ENCODE assay signal across 13 cellular contexts in genomic region chr6:149170564-149171452, GRCh38.
DNase-seq lines count a peak whose midpoint lies in the region; ATAC-seq and TF ChIP-seq lines count a peak whose summit lies in the region.
"Had no signal": no experiment of that assay in that cellular context is flagged by ENCODE, and none has a peak within 500 bp of the region (broad histone marks: within the 10 kb centered on the region; RNA-seq: fewer than 3 reads in every experiment).

No MANE protein-coding gene starts in this region.

- no peaks in the 10 kb centered on the region for H3K79me2 ChIP-seq in ACC112 (ENCODE audit: control insufficient read depth, insufficient read depth, low read length, unreplicated experiment)
- H3K79me2 ChIP-seq in PC-9 (ENCODE audit: low read depth), result no peaks in the 10 kb centered on the region
- no peaks in the 10 kb centered on the region for H3K79me2 ChIP-seq in OCI-LY7 (ENCODE audit: insufficient read depth, low read depth, low read length)

- H3K4me2 ChIP-seq in PC-9 (peak overlapping the region; percentile 67), OCI-LY7 (ENCODE audit: low read length) (no peak overlapping the region)

- TF ChIP-seq CTCF in GM12865 (IDR thresholded peaks at IDR 0.05; ENCODE audit: insufficient read depth, low read depth, low read length, missing control alignments) (no peak), PC-9 (conservative IDR thresholded peaks at IDR 0.05) (no peak), dorsolateral prefrontal cortex (IDR thresholded peaks at IDR 0.05 in 54 of 56, conservative IDR thresholded peaks at IDR 0.05 in 2 of 56; ENCODE audit: low read depth in 1 of 56, partially characterized antibody in 56 of 56) (no peak), OCI-LY7 (conservative IDR thresholded peaks at IDR 0.05; ENCODE audit: low read length) (no peak)

- H3K27me3 ChIP-seq in ACC112 (ENCODE audit: insufficient read depth, low read length) (no peaks in the 10 kb centered on the region), PC-9 (ENCODE audit: insufficient read depth, low read depth) (no peaks in the 10 kb centered on the region), right cardiac atrium (ENCODE audit: control insufficient read depth, insufficient read depth) (no peaks in the 10 kb centered on the region), dorsolateral prefrontal cortex (no peaks in the 10 kb centered on the region)

- H4K20me1 ChIP-seq in PC-9 (ENCODE audit: insufficient read depth) (no peaks in the 10 kb centered on the region), OCI-LY7 (ENCODE audit: insufficient read depth, low read length) (no peaks in the 10 kb centered on the region)

- H3K9me3 ChIP-seq in PC-9 (ENCODE audit: insufficient read depth, low read depth), result no peaks in the 10 kb centered on the region
- H3K9me3 ChIP-seq in right cardiac atrium (ENCODE audit: control insufficient read depth, low read length), result no peaks in the 10 kb centered on the region
- H3K9me3 ChIP-seq in OCI-LY7 (ENCODE audit: low read length), result no peaks in the 10 kb centered on the region

- BruUV-seq in PC-9 (replicated peaks; lab: Mats Ljungman, UMichigan) (no TSS peak), OCI-LY7 (replicated peaks; lab: Mats Ljungman, UMichigan) (no TSS peak)

- H3F3A ChIP-seq in PC-9 (ENCODE audit: insufficient read depth, low read depth), result peaks cover 30% of the 10 kb centered on the region

- ATAC-seq in right cardiac atrium (peak; percentile 73 to 86), GM18502 (IDR thresholded peaks at IDR 0.05; ENCODE audit: poor library complexity, unreplicated experiment) (no peak)

- H3K4me3 ChIP-seq in ACC112 (ENCODE audit: low read depth, low read length) (no peak overlapping the region), GM12865 (ENCODE audit: low read depth, low read length) (no peak overlapping the region), PC-9 (no peak overlapping the region), right cardiac atrium (ENCODE audit: low read length) (no peak overlapping the region), dorsolateral prefrontal cortex (no peak overlapping the region), OCI-LY7 (ENCODE audit: low read depth, low read length, poor library complexity, severe bottlenecking) (no peak overlapping the region)

- intact Hi-C loops in PC-9 (cut with micrococcal nuclease; ENCODE audit: unreplicated experiment), result loop anchor here (5.0 kb wide), 1 partner anchor 46 kb away; no protein-coding TSS in a partner anchor
- intact Hi-C loops in right cardiac atrium (cut with DNase I), result no loop called here
- intact Hi-C loops in dorsolateral prefrontal cortex (cut with DNase I), result no loop called here
- intact Hi-C loops in OCI-LY7 (cut with micrococcal nuclease; ENCODE audit: unreplicated experiment), result no loop called here

- no peaks in the 10 kb centered on the region for H3K9me2 ChIP-seq in PC-9 (ENCODE audit: insufficient read depth)
- H3K9me2 ChIP-seq in OCI-LY7 (ENCODE audit: insufficient read depth, low read length), result no peaks in the 10 kb centered on the region

- H3K36me3 ChIP-seq in ACC112 (ENCODE audit: insufficient read depth, low read length) (no peaks in the 10 kb centered on the region), PC-9 (ENCODE audit: low read depth) (no peaks in the 10 kb centered on the region), OCI-LY7 (ENCODE audit: insufficient read depth, low read length) (no peaks in the 10 kb centered on the region)

- CTCF ChIA-PET in PC-9 (lab: Charles Lee) (no interaction called here), OCI-LY7 (lab: Charles Lee; ENCODE audit: unreplicated experiment) (no interaction called here)

- H3K27ac ChIP-seq in ACC112 (ENCODE audit: low read depth, low read length), result peak overlapping the region; percentile 26; the same call in 1 of the 2 replicates
- peak overlapping the region; percentile 78 for H3K27ac ChIP-seq in PC-9
- H3K27ac ChIP-seq in right cardiac atrium (ENCODE audit: low read length), result peak overlapping the region; percentile 86
- no peak overlapping the region for H3K27ac ChIP-seq in dorsolateral prefrontal cortex
- H3K27ac ChIP-seq in OCI-LY7 (ENCODE audit: low read depth, low read length, poor library complexity, severe bottlenecking), result no peak overlapping the region
- H3K27ac ChIP-seq: C4-2B, HL-60 had no signal

- 41% methylated on average over 11 of the region's 11 CpGs for WGBS in right cardiac atrium

- DNase-seq in GM12865 (ENCODE audit: low read depth) (peak; percentile 64), PC-9 (no peak), right cardiac atrium (peak; percentile 50 to 78 (median 54)), putamen (ENCODE audit: low spot score) (no peak), dorsolateral prefrontal cortex (no peak), OCI-LY7 (ENCODE audit: low spot score) (no peak)
- DNase-seq: activated naive CD8-positive, alpha-beta T cell treated with anti-CD3 and anti-CD28 coated beads, Interleukin-2, amount 10 ng/mL, durations not matched to agents 7 days and 5 days; hypothalamus; NCI-H1436 had no signal

- POLR2A ChIA-PET in PC-9 (lab: Charles Lee; ENCODE audit: unreplicated experiment), result no interaction called here
- POLR2A ChIA-PET in OCI-LY7 (lab: Charles Lee), result interaction anchor here (0.8 to 1.4 kb wide), 2 partner anchors 86 to 109 kb away, joined by 3 read pairs; no protein-coding TSS in a partner anchor

- H2AFZ ChIP-seq in ACC112 (ENCODE audit: low read length, unreplicated experiment) (no peak overlapping the region), PC-9 (no peak overlapping the region), OCI-LY7 (ENCODE audit: low read length) (no peak overlapping the region)

- H3K4me1 ChIP-seq in ACC112 (ENCODE audit: control insufficient read depth, insufficient read depth, low read length, unreplicated experiment) (peaks cover 26% of the 10 kb centered on the region), PC-9 (replicated peaks; ENCODE audit: insufficient read depth) (peaks cover 34% of the 10 kb centered on the region), right cardiac atrium (ENCODE audit: control insufficient read depth, insufficient read depth, low read length) (no peaks in the 10 kb centered on the region), OCI-LY7 (ENCODE audit: insufficient read depth, low read length, poor library complexity, severe bottlenecking) (no peaks in the 10 kb centered on the region)

Comparison
In these comparisons a context has a peak if more than half of its experiments do, and no peak if none do; other contexts are left out.
1. H3K27ac ChIP-seq: peak in ACC112 (single experiment), PC-9 (single experiment) and right cardiac atrium (single experiment); none in dorsolateral prefrontal cortex (0 of 59) and OCI-LY7 (single experiment).
2. DNase-seq: peak in GM12865 (single experiment) and right cardiac atrium (3 of 3); none in PC-9 (0 of 2), putamen (single experiment), dorsolateral prefrontal cortex (0 of 10) and OCI-LY7 (single experiment).